In the genomic region with DNA sequence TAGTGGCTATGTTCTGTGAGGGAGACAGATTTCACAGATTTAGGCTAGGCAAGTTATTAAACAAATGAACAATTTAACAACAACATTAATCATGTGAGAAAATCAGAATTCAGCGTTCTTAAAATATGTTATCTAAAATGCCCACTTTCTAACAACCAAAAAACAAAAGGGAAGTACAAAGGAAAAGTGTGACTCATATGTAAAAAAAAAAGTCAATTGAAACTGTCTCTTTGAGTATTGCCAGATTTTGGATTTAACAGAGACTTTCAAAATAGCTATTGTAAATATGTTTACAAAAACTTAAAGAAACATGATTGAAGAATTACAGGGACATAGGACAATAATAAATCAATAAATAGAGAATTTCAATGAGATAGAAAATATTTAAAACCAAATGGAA, we compare ENCODE assay signal across 1 cellular context.
TF ChIP-seq lines count a peak whose summit lies in the region.

No MANE protein-coding gene starts in this region.

TF ChIP-seq in endothelial cell of umbilical vein, 7 proteins besides CTCF, POLR2A, EP300 and RAD21 (continued from another document):
- peak; percentile 48 for TF ChIP-seq JUN (IDR thresholded peaks at IDR 0.05; ENCODE audit: borderline replicate concordance, insufficient read depth, insufficient read length, low read depth)
